In the genomic region with DNA sequence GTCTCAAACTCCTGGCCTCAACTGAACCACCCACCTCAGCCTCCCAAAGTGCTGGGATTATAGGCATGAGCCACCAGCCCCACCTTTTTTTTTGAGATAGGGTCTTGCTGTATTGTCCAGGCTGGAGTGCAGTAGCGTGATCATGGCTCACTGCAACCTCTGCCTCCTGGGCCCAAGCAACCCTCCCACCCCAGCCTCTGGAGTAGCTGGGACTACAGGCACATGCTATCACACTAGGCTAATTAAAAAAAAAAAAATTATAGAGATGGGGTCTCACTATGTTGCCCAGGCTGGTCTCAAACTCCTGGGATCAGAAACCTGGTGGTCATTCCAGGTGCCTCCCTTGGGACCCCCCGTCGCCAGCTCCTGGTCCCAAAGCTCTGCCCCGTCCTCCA, we compare ENCODE assay signal across 14 cellular contexts. TPM values are rescaled to one million over a fixed set of nuclear protein-coding genes. Genes with fewer than 3 reads are reported as not detected.
DNase-seq lines count a peak whose midpoint lies in the region; ATAC-seq and TF ChIP-seq lines count a peak whose summit lies in the region.
"Had no signal": no experiment of that assay in that cellular context is flagged by ENCODE, and none has a peak within 500 bp of the region (broad histone marks: within the 10 kb centered on the region; RNA-seq: fewer than 3 reads in every experiment).

No MANE protein-coding gene starts in this region.

- peaks cover 13% of the 10 kb centered on the region for H3K27me3 Mint-ChIP-seq in activated T-cell treated with anti-CD3 and anti-CD28 coated beads, Interleukin-2, amount 50 U/mL, for 24 hours
- H3K27me3 Mint-ChIP-seq in activated CD4-positive, alpha-beta memory T cell treated with anti-CD3 and anti-CD28 coated beads, Interleukin-2, amount 10 ng/mL, durations not matched to agents 7 days and 5 days = peaks cover 4% of the 10 kb centered on the region

- H3K27me3 ChIP-seq in GM23248 (replicated peaks; ENCODE audit: insufficient read depth) (no peaks in the 10 kb centered on the region), brain microvascular endothelial cell (replicated peaks) (no peaks in the 10 kb centered on the region), lower lobe of right lung (ENCODE audit: low read depth) (no peaks in the 10 kb centered on the region), suprapubic skin (no peaks in the 10 kb centered on the region)
- H3K27me3 ChIP-seq: foreskin keratinocyte had no signal

- H3F3A ChIP-seq in GM23248 (ENCODE audit: insufficient read depth) = peaks cover 36% of the 10 kb centered on the region

- H3K36me3 ChIP-seq in GM23248 (ENCODE audit: low read depth) = no peaks in the 10 kb centered on the region
- no peaks in the 10 kb centered on the region for H3K36me3 ChIP-seq in brain microvascular endothelial cell (replicated peaks)
- no peaks in the 10 kb centered on the region for H3K36me3 ChIP-seq in lower lobe of right lung
- H3K36me3 ChIP-seq in suprapubic skin = no peaks in the 10 kb centered on the region

- no peaks in the 10 kb centered on the region for H3K36me3 Mint-ChIP-seq in activated T-cell treated with anti-CD3 and anti-CD28 coated beads, Interleukin-2, amount 50 U/mL, for 24 hours (ENCODE audit: low read depth)
- no peaks in the 10 kb centered on the region for H3K36me3 Mint-ChIP-seq in activated CD4-positive, alpha-beta memory T cell treated with anti-CD3 and anti-CD28 coated beads, Interleukin-2, amount 10 ng/mL, durations not matched to agents 7 days and 5 days (ENCODE audit: low read depth)

- intact Hi-C loops in lower lobe of right lung (cut with DNase I) = no loop called here

- ATAC-seq in lower lobe of right lung = no peak
- no peak for ATAC-seq in HG03460 (IDR thresholded peaks at IDR 0.05; ENCODE audit: unreplicated experiment)

- TF ChIP-seq CTCF in brain microvascular endothelial cell (IDR thresholded peaks at IDR 0.05; ENCODE audit: low read depth, low read length, missing control alignments) (no peak), lower lobe of right lung (IDR thresholded peaks at IDR 0.05) (no peak), suprapubic skin (IDR thresholded peaks at IDR 0.05) (no peak)

- 80 to 81% methylated on average over 4 of the region's 4 CpGs for WGBS in GM23248 (ENCODE audit: low coverage in 1 of 2, low lambda C conversion rate in 2 of 2, missing lambda C conversion rate in 2 of 2), 2 experiments
- 87% methylated on average over 4 of the region's 4 CpGs for WGBS in suprapubic skin

- H4K20me1 ChIP-seq in GM23248 (ENCODE audit: insufficient read depth) = no peaks in the 10 kb centered on the region

- H3K4me1 Mint-ChIP-seq in activated T-cell treated with anti-CD3 and anti-CD28 coated beads, Interleukin-2, amount 50 U/mL, for 24 hours (ENCODE audit: low read depth) = peaks cover 3% of the 10 kb centered on the region
- H3K4me1 Mint-ChIP-seq in activated CD4-positive, alpha-beta memory T cell treated with anti-CD3 and anti-CD28 coated beads, Interleukin-2, amount 10 ng/mL, durations not matched to agents 7 days and 5 days = no peaks in the 10 kb centered on the region
- H3K4me1 Mint-ChIP-seq: activated CD4-positive, alpha-beta T cell treated with anti-CD3 and anti-CD28 coated beads, Interleukin-2, amount 10 ng/mL, durations not matched to agents 7 days and 5 days had no signal

- H3K4me1 ChIP-seq in GM23248 (ENCODE audit: insufficient read depth) (peaks cover 59% of the 10 kb centered on the region), lower lobe of right lung (peaks cover 72% of the 10 kb centered on the region), suprapubic skin (peaks cover 83% of the 10 kb centered on the region)

- no peaks in the 10 kb centered on the region for H3K9me2 ChIP-seq in GM23248 (ENCODE audit: insufficient read depth)

- no peak for TF ChIP-seq EP300 in suprapubic skin (IDR thresholded peaks at IDR 0.05)

- H3K4me3 Mint-ChIP-seq in activated T-cell treated with anti-CD3 and anti-CD28 coated beads, Interleukin-2, amount 50 U/mL, for 24 hours = no peak overlapping the region
- no peak overlapping the region for H3K4me3 Mint-ChIP-seq in activated CD4-positive, alpha-beta memory T cell treated with anti-CD3 and anti-CD28 coated beads, Interleukin-2, amount 10 ng/mL, durations not matched to agents 7 days and 5 days
- H3K4me3 Mint-ChIP-seq: activated CD4-positive, alpha-beta T cell treated with anti-CD3 and anti-CD28 coated beads, Interleukin-2, amount 10 ng/mL, durations not matched to agents 7 days and 5 days; CD4-positive, alpha-beta T cell had no signal

- in situ Hi-C loops in GM23248 (cut with MboI) (no loop called here), brain microvascular endothelial cell (cut with HindIII; ENCODE audit: low pct_ligation_motif_present, low sequenced_read_pairs) (no loop called here)

- H3K27ac Mint-ChIP-seq in activated T-cell treated with anti-CD3 and anti-CD28 coated beads, Interleukin-2, amount 50 U/mL, for 24 hours = no peak overlapping the region
- no peak overlapping the region for H3K27ac Mint-ChIP-seq in activated CD4-positive, alpha-beta memory T cell treated with anti-CD3 and anti-CD28 coated beads, Interleukin-2, amount 10 ng/mL, durations not matched to agents 7 days and 5 days
- H3K27ac Mint-ChIP-seq: activated CD4-positive, alpha-beta T cell treated with anti-CD3 and anti-CD28 coated beads, Interleukin-2, amount 10 ng/mL, durations not matched to agents 7 days and 5 days; CD4-positive, alpha-beta T cell had no signal

- H3K9ac ChIP-seq in GM23248 = peak overlapping the region; percentile 97

- H3K27ac ChIP-seq in GM23248 (peak overlapping the region; percentile 98), brain microvascular endothelial cell (peak overlapping the region; percentile 94), lower lobe of right lung (peak overlapping the region; percentile 97), suprapubic skin (peak overlapping the region; percentile 97)
- H3K27ac ChIP-seq: foreskin keratinocyte had no signal

- POLR2A ChIA-PET in activated CD4-positive, alpha-beta memory T cell treated with anti-CD3 and anti-CD28 coated beads, Interleukin-2, amount 10 ng/mL, durations not matched to agents 7 days and 5 days (lab: Charles Lee) = no interaction called here

- CTCF ChIA-PET in activated CD4-positive, alpha-beta memory T cell treated with anti-CD3 and anti-CD28 coated beads, Interleukin-2, amount 10 ng/mL, durations not matched to agents 7 days and 5 days (lab: Charles Lee) = no interaction called here

- no peak overlapping the region for H2AFZ ChIP-seq in GM23248

- no peak for TF ChIP-seq POLR2A in suprapubic skin (IDR thresholded peaks at IDR 0.05)

- DNase-seq in GM23248 = no peak
- DNase-seq in brain microvascular endothelial cell = no peak
- DNase-seq in lower lobe of right lung = no peak
- no peak for DNase-seq in suprapubic skin (ENCODE audit: low spot score in 2 of 2)
- DNase-seq in occipital lobe (lab: John Stamatoyannopoulos, UW) = no peak
- DNase-seq in activated T-cell treated with anti-CD3 and anti-CD28 coated beads, Interleukin-2, amount 50 U/mL, for 24 hours = no peak
- DNase-seq in activated CD4-positive, alpha-beta memory T cell treated with anti-CD3 and anti-CD28 coated beads, Interleukin-2, amount 10 ng/mL, durations not matched to agents 7 days and 5 days = no peak
- DNase-seq: activated CD4-positive, alpha-beta T cell treated with anti-CD3 and anti-CD28 coated beads, Interleukin-2, amount 10 ng/mL, durations not matched to agents 7 days and 5 days; CD4-positive, alpha-beta T cell; cortex of kidney; NCI-H82; T-helper 1 cell had no signal

- no peaks in the 10 kb centered on the region for H3K9me3 Mint-ChIP-seq in activated T-cell treated with anti-CD3 and anti-CD28 coated beads, Interleukin-2, amount 50 U/mL, for 24 hours
- no peaks in the 10 kb centered on the region for H3K9me3 Mint-ChIP-seq in activated CD4-positive, alpha-beta memory T cell treated with anti-CD3 and anti-CD28 coated beads, Interleukin-2, amount 10 ng/mL, durations not matched to agents 7 days and 5 days
- H3K9me3 Mint-ChIP-seq: activated CD4-positive, alpha-beta T cell treated with anti-CD3 and anti-CD28 coated beads, Interleukin-2, amount 10 ng/mL, durations not matched to agents 7 days and 5 days; CD4-positive, alpha-beta T cell had no signal

- no peak overlapping the region for H3K4me3 ChIP-seq in GM23248
- no peak overlapping the region for H3K4me3 ChIP-seq in brain microvascular endothelial cell (ENCODE audit: low read depth, low read length)
- H3K4me3 ChIP-seq in lower lobe of right lung = no peak overlapping the region
- peak overlapping the region; percentile 50 for H3K4me3 ChIP-seq in suprapubic skin

- H3K4me2 ChIP-seq in GM23248 (ENCODE audit: unreplicated experiment) = peak overlapping the region; percentile 76

- no peaks in the 10 kb centered on the region; the same call in 1 of the 2 replicates for H3K79me2 ChIP-seq in GM23248 (ENCODE audit: insufficient read depth)

- no peaks in the 10 kb centered on the region for H3K9me3 ChIP-seq in GM23248 (ENCODE audit: low read depth)
- no peaks in the 10 kb centered on the region for H3K9me3 ChIP-seq in lower lobe of right lung
- H3K9me3 ChIP-seq in suprapubic skin = no peaks in the 10 kb centered on the region

RNA-seq across cellular contexts. Expression of a gene that starts 25.0 kb away (rescaled TPM):
- 3.7 and 8.6 TPM in 2 replicates for total RNA-seq in GM23248 (2014; rRNA removed; shearing (Covaris generic))
- polyA plus RNA-seq in GM23248 (2016; fragmentation: Nextera tagmentation; extraction: Ambion mirVana) = 6.6 and 7.0 TPM in 2 replicates
- 16.3 TPM for total RNA-seq in lower lobe of right lung
- 10 to 100 TPM; 23.1 to 41.2 (median 25.0) TPM for total RNA-seq in suprapubic skin
- total RNA-seq in occipital lobe = 16.1 TPM
- total RNA-seq in activated CD4-positive, alpha-beta memory T cell treated with anti-CD3 and anti-CD28 coated beads, Interleukin-2, amount 10 ng/mL, durations not matched to agents 7 days and 5 days = 1 to 10 TPM; 4.0 to 4.6 TPM
